Comparison of ENCODE assay signal across 1 cellular context in the genomic region with DNA sequence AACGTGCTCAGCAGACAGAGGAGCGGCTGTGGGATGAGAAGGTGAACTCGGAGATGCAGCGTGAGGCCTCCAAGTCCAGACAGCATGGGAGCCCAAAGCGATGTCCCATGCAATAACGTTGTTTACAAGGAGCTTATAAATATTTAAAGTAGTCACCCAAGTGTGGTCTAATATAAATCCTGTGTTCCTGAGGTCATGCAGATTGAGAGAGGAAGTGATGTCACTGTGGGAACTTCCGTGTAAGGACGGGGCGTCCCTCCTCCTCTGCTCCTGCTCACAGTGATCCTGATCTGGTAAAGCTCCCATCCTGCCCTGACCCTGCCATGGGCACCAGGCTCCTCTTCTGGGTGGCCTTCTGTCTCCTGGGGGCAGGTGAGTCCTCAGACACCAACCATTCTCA.
TF ChIP-seq lines count a peak whose summit lies in the region.

No MANE protein-coding gene starts in this region.

TF ChIP-seq in GM23338, 12 proteins besides CTCF, POLR2A, EP300 and RAD21 (continued from another document):
- TF ChIP-seq ZNF462 (CRISPR knock-in tag; IDR thresholded peaks at IDR 0.05) (no peak), ZNF331 (CRISPR knock-in tag; IDR thresholded peaks at IDR 0.05; ENCODE audit: low read depth) (no peak), JUNB (IDR thresholded peaks at IDR 0.05; ENCODE audit: unreplicated experiment) (no peak), POLR2AphosphoS5 (IDR thresholded peaks at IDR 0.05; ENCODE audit: low read depth) (no peak)
- TF ChIP-seq, protein P1, sequence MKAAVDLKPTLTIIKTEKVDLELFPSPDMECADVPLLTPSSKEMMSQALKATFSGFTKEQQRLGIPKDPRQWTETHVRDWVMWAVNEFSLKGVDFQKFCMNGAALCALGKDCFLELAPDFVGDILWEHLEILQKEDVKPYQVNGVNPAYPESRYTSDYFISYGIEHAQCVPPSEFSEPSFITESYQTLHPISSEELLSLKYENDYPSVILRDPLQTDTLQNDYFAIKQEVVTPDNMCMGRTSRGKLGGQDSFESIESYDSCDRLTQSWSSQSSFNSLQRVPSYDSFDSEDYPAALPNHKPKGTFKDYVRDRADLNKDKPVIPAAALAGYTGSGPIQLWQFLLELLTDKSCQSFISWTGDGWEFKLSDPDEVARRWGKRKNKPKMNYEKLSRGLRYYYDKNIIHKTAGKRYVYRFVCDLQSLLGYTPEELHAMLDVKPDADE (IDR thresholded peaks at IDR 0.05), result no peak
